Comparison of ENCODE assay signal across 1 cellular context in genomic region chr14:39228509-39229221, GRCh38.
TF ChIP-seq lines count a peak whose summit lies in the region.

No MANE protein-coding gene starts in this region.

TF ChIP-seq in GM23338, 12 proteins besides CTCF, POLR2A, EP300 and RAD21:
- no peak for TF ChIP-seq JUNB (IDR thresholded peaks at IDR 0.05; ENCODE audit: unreplicated experiment)
- no peak for TF ChIP-seq ZNF114 (CRISPR knock-in tag; IDR thresholded peaks at IDR 0.05)
- no peak for TF ChIP-seq EZH2 (IDR thresholded peaks at IDR 0.05; ENCODE audit: low read depth, unreplicated experiment)
- TF ChIP-seq, protein P1, sequence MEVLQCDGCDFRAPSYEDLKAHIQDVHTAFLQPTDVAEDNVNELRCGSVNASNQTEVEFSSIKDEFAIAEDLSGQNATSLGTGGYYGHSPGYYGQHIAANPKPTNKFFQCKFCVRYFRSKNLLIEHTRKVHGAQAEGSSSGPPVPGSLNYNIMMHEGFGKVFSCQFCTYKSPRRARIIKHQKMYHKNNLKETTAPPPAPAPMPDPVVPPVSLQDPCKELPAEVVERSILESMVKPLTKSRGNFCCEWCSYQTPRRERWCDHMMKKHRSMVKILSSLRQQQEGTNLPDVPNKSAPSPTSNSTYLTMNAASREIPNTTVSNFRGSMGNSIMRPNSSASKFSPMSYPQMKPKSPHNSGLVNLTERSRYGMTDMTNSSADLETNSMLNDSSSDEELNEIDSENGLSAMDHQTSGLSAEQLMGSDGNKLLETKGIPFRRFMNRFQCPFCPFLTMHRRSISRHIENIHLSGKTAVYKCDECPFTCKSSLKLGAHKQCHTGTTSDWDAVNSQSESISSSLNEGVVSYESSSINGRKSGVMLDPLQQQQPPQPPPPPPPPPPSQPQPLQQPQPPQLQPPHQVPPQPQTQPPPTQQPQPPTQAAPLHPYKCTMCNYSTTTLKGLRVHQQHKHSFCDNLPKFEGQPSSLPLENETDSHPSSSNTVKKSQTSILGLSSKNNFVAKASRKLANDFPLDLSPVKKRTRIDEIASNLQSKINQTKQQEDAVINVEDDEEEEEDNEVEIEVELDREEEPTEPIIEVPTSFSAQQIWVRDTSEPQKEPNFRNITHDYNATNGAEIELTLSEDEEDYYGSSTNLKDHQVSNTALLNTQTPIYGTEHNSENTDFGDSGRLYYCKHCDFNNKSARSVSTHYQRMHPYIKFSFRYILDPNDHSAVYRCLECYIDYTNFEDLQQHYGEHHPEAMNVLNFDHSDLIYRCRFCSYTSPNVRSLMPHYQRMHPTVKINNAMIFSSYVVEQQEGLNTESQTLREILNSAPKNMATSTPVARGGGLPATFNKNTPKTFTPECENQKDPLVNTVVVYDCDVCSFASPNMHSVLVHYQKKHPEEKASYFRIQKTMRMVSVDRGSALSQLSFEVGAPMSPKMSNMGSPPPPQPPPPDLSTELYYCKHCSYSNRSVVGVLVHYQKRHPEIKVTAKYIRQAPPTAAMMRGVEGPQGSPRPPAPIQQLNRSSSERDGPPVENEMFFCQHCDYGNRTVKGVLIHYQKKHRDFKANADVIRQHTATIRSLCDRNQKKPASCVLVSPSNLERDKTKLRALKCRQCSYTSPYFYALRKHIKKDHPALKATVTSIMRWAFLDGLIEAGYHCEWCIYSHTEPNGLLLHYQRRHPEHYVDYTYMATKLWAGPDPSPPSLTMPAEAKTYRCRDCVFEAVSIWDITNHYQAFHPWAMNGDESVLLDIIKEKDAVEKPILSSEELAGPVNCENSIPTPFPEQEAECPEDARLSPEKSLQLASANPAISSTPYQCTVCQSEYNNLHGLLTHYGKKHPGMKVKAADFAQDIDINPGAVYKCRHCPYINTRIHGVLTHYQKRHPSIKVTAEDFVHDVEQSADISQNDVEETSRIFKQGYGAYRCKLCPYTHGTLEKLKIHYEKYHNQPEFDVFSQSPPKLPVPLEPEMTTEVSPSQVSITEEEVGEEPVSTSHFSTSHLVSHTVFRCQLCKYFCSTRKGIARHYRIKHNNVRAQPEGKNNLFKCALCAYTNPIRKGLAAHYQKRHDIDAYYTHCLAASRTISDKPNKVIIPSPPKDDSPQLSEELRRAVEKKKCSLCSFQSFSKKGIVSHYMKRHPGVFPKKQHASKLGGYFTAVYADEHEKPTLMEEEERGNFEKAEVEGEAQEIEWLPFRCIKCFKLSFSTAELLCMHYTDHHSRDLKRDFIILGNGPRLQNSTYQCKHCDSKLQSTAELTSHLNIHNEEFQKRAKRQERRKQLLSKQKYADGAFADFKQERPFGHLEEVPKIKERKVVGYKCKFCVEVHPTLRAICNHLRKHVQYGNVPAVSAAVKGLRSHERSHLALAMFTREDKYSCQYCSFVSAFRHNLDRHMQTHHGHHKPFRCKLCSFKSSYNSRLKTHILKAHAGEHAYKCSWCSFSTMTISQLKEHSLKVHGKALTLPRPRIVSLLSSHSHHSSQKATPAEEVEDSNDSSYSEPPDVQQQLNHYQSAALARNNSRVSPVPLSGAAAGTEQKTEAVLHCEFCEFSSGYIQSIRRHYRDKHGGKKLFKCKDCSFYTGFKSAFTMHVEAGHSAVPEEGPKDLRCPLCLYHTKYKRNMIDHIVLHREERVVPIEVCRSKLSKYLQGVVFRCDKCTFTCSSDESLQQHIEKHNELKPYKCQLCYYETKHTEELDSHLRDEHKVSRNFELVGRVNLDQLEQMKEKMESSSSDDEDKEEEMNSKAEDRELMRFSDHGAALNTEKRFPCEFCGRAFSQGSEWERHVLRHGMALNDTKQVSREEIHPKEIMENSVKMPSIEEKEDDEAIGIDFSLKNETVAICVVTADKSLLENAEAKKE (CRISPR knock-in tag; IDR thresholded peaks at IDR 0.05), result no peak
- TF ChIP-seq, protein P2, sequence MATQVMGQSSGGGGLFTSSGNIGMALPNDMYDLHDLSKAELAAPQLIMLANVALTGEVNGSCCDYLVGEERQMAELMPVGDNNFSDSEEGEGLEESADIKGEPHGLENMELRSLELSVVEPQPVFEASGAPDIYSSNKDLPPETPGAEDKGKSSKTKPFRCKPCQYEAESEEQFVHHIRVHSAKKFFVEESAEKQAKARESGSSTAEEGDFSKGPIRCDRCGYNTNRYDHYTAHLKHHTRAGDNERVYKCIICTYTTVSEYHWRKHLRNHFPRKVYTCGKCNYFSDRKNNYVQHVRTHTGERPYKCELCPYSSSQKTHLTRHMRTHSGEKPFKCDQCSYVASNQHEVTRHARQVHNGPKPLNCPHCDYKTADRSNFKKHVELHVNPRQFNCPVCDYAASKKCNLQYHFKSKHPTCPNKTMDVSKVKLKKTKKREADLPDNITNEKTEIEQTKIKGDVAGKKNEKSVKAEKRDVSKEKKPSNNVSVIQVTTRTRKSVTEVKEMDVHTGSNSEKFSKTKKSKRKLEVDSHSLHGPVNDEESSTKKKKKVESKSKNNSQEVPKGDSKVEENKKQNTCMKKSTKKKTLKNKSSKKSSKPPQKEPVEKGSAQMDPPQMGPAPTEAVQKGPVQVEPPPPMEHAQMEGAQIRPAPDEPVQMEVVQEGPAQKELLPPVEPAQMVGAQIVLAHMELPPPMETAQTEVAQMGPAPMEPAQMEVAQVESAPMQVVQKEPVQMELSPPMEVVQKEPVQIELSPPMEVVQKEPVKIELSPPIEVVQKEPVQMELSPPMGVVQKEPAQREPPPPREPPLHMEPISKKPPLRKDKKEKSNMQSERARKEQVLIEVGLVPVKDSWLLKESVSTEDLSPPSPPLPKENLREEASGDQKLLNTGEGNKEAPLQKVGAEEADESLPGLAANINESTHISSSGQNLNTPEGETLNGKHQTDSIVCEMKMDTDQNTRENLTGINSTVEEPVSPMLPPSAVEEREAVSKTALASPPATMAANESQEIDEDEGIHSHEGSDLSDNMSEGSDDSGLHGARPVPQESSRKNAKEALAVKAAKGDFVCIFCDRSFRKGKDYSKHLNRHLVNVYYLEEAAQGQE (IDR thresholded peaks at IDR 0.05; ENCODE audit: unreplicated experiment), result no peak
- no peak for TF ChIP-seq ETS1 (IDR thresholded peaks at IDR 0.05)
- no peak for TF ChIP-seq CREB1 (CRISPR knock-in tag; IDR thresholded peaks at IDR 0.05; ENCODE audit: low read depth)
- TF ChIP-seq POLR2AphosphoS5 (IDR thresholded peaks at IDR 0.05; ENCODE audit: low read depth), result no peak
- TF ChIP-seq EZH2phosphoT487 (IDR thresholded peaks at IDR 0.05; ENCODE audit: unreplicated experiment), result no peak
- no peak for TF ChIP-seq NANOG (IDR thresholded peaks at IDR 0.05; ENCODE audit: borderline replicate concordance)
- no peak for TF ChIP-seq STAT1 (IDR thresholded peaks at IDR 0.05; ENCODE audit: unreplicated experiment)
- TF ChIP-seq ZNF331 (CRISPR knock-in tag; IDR thresholded peaks at IDR 0.05; ENCODE audit: low read depth), result no peak
